9 cellular contexts compared by ENCODE assay signal in genomic region chr13:30446122-30446500, GRCh38. TPM values are rescaled to one million over a fixed set of nuclear protein-coding genes. Genes with fewer than 3 reads are reported as not detected.
A peak's percentile ranks its signal among the peaks of the same experiment; 100 is the strongest.
DNase-seq lines count a peak whose midpoint lies in the region; ATAC-seq, FAIRE-seq and TF ChIP-seq lines count a peak whose summit lies in the region.
"Had no signal": no experiment of that assay in that cellular context is flagged by ENCODE, and none has a peak within 500 bp of the region (broad histone marks: within the 10 kb centered on the region; RNA-seq: fewer than 3 reads in every experiment).

No MANE protein-coding gene starts in this region.

- TF ChIP-seq CTCF in OCI-LY7 (conservative IDR thresholded peaks at IDR 0.05; ENCODE audit: low read length): no peak

- peak overlapping the region; percentile 60 to 86 for H3K9ac ChIP-seq in stomach smooth muscle (ENCODE audit: low read length in 2 of 2)

- H3K9me3 Mint-ChIP-seq in immature natural killer cell: peaks cover 0 to 2% (median 0%) of the 10 kb centered on the region in 6 donors

- no peaks in the 10 kb centered on the region for H4K20me1 ChIP-seq in OCI-LY7 (ENCODE audit: insufficient read depth, low read length)

- H3K4me3 Mint-ChIP-seq in immature natural killer cell: peak overlapping the region in 4 of 5 donors; percentile 1 to 35 (median 22)

- peaks cover 0 to 5% (median 2%) of the 10 kb centered on the region in 3 donors for H3K27me3 Mint-ChIP-seq in immature natural killer cell (ENCODE audit: low read depth in 3 of 3)

- no peaks in the 10 kb centered on the region for H3K9me2 ChIP-seq in OCI-LY7 (ENCODE audit: insufficient read depth, low read length)

- H3K79me2 ChIP-seq in OCI-LY7 (ENCODE audit: insufficient read depth, low read depth, low read length): peaks cover 56% of the 10 kb centered on the region

- DNase-seq in DMS53 treated with DMSO at 0.1 percent for 48 hours (lab: John Stamatoyannopoulos, UW; ENCODE audit: unreplicated experiment) (peak; percentile 70), DMS53 (lab: John Stamatoyannopoulos, UW) (no peak), OCI-LY7 (ENCODE audit: low spot score) (peak; percentile 54), immature natural killer cell (no peak), sciatic nerve (ENCODE audit: low spot score) (no peak), HTR-8/SVneo (ENCODE audit: insufficient read length, low spot score) (no peak)

- ATAC-seq in sciatic nerve (no peak), HG02610 (IDR thresholded peaks at IDR 0.05; ENCODE audit: unreplicated experiment) (no peak)

- H3K27ac Mint-ChIP-seq in immature natural killer cell: peak overlapping the region in 1 of 6 donors; percentile 58

- peak overlapping the region; percentile 92 for H3K4me2 ChIP-seq in OCI-LY7 (ENCODE audit: low read length)

- no peak overlapping the region for H2AFZ ChIP-seq in OCI-LY7 (ENCODE audit: low read length)

- POLR2A ChIA-PET in OCI-LY7 (lab: Charles Lee): interaction anchor here (0.6 to 16.4 kb wide), 20 partner anchors 9 to 278 kb away, joined by 3 to 235 read pairs (median 6); partner anchors contain the start of genes HMGB1 and UBE2L5

- FAIRE-seq in HTR-8/SVneo (lab: Jason Lieb, UNC): no peak
- FAIRE-seq: A204.1 had no signal

- TSS peak; percentile 58 for BruUV-seq in OCI-LY7 (replicated peaks; lab: Mats Ljungman, UMichigan)

- peaks cover 9 to 17% of the 10 kb centered on the region in 2 donors for H3K4me1 Mint-ChIP-seq in immature natural killer cell

- intact Hi-C loops in OCI-LY7 (cut with micrococcal nuclease; ENCODE audit: unreplicated experiment) (loop anchor here (5.0 to 10.0 kb wide), 3 partner anchors 171 to 289 kb away; partner anchors contain the start of genes ALOX5AP and USPL1), sciatic nerve (cut with DNase I) (no loop called here)

- CTCF ChIA-PET in OCI-LY7 (lab: Charles Lee; ENCODE audit: unreplicated experiment): interaction anchor here (0.7 to 1.7 kb wide), 6 partner anchors 15 to 74 kb away, joined by 3 to 5 read pairs (median 4); no protein-coding TSS in a partner anchor

- H3K9me3 ChIP-seq in OCI-LY7 (ENCODE audit: low read length): peaks cover 4% of the 10 kb centered on the region; the same call in 1 of the 2 replicates
- no peaks in the 10 kb centered on the region for H3K9me3 ChIP-seq in stomach smooth muscle (ENCODE audit: control insufficient read depth in 2 of 2, low read length in 2 of 2)

- peak overlapping the region; percentile 87 for H3K4me3 ChIP-seq in OCI-LY7 (ENCODE audit: low read depth, low read length, poor library complexity, severe bottlenecking)
- H3K4me3 ChIP-seq in stomach smooth muscle (ENCODE audit: low read length in 2 of 2): peak overlapping the region; percentile 59 to 72

- no peaks in the 10 kb centered on the region for H3K27me3 ChIP-seq in stomach smooth muscle (ENCODE audit: control insufficient read depth in 1 of 2, insufficient read depth in 2 of 2, low read length in 2 of 2)

- H3K4me1 ChIP-seq in OCI-LY7 (ENCODE audit: insufficient read depth, low read length, poor library complexity, severe bottlenecking): peaks cover 62% of the 10 kb centered on the region
- H3K4me1 ChIP-seq in stomach smooth muscle (ENCODE audit: control insufficient read depth, insufficient read depth, low read length): peaks cover 11% of the 10 kb centered on the region

- peaks cover 42% of the 10 kb centered on the region for H3K36me3 ChIP-seq in OCI-LY7 (ENCODE audit: insufficient read depth, low read length)
- H3K36me3 ChIP-seq in stomach smooth muscle (ENCODE audit: control insufficient read depth in 2 of 2, insufficient read depth in 2 of 2, low read length in 2 of 2): no peaks in the 10 kb centered on the region

- H3K27ac ChIP-seq in OCI-LY7 (ENCODE audit: low read depth, low read length, poor library complexity, severe bottlenecking) (peak overlapping the region; percentile 98), stomach smooth muscle (ENCODE audit: low read length) (peak overlapping the region; percentile 87)

- H3K36me3 Mint-ChIP-seq in immature natural killer cell: peaks cover 0 to 6% (median 0%) of the 10 kb centered on the region in 3 donors

RNA-seq across cellular contexts. Expression of gene HMGB1, which starts 19.6 kb away (rescaled TPM):
- total RNA-seq in OCI-LY7 (2014; rRNA removed; shearing (Covaris generic)): 1,288 and 1,675 TPM in 2 replicates
- total RNA-seq in OCI-LY7 (2022) (1,114 and 1,344 TPM in 2 replicates), sciatic nerve (304 TPM)
- 100 to 1,000 TPM; 629 to 859 (median 662) TPM for polyA plus RNA-seq in immature natural killer cell

RNA-seq across cellular contexts. Expression of gene UBE2L5, which starts 23.8 kb away (rescaled TPM):
- total RNA-seq in OCI-LY7 (2014; rRNA removed; shearing (Covaris generic)): 0.15 and 0.22 TPM in 2 replicates
- total RNA-seq in OCI-LY7 (2022) (1.00 and 1.8 TPM in 2 replicates), sciatic nerve (0.22 TPM)
- polyA plus RNA-seq in immature natural killer cell: not detected

Comparison
In these comparisons a context has a peak if more than half of its experiments do, and no peak if none do; other contexts are left out.
1. DNase-seq: peak in DMS53 treated with DMSO at 0.1 percent for 48 hours (single experiment) and OCI-LY7 (single experiment); none in DMS53 (single experiment), immature natural killer cell (0 of 3), sciatic nerve (single experiment) and HTR-8/SVneo (single experiment).